27 cellular contexts compared by ENCODE assay signal in genomic region chr7:12239821-12240220, GRCh38. TPM values are rescaled to one million over a fixed set of nuclear protein-coding genes. Genes with fewer than 3 reads are reported as not detected.
A peak's percentile ranks its signal among the peaks of the same experiment; 100 is the strongest.
DNase-seq lines count a peak whose midpoint lies in the region; ATAC-seq, FAIRE-seq and TF ChIP-seq lines count a peak whose summit lies in the region.
"Had no signal": no experiment of that assay in that cellular context is flagged by ENCODE, and none has a peak within 500 bp of the region (broad histone marks: within the 10 kb centered on the region; RNA-seq: fewer than 3 reads in every experiment).

No MANE protein-coding gene starts in this region.

- peaks cover under 1% of the 10 kb centered on the region; the same call in 1 of the 3 replicates for H3K36me3 ChIP-seq in K562 (ENCODE audit: control insufficient read depth, insufficient read depth, low read length)
- H3K36me3 ChIP-seq in upper lobe of left lung = peaks cover 0 to 6% (median 0%) of the 10 kb centered on the region in 4 donors
- H3K36me3 ChIP-seq: adrenal gland had no signal

- no peak for TF ChIP-seq POLR2A in NB4 (IDR thresholded peaks at IDR 0.05; ENCODE audit: extremely low read depth, insufficient read length)
- no peak for TF ChIP-seq POLR2A in K562 (conservative IDR thresholded peaks at IDR 0.05)
- TF ChIP-seq POLR2A in upper lobe of left lung (IDR thresholded peaks at IDR 0.05) = no peak

- no peaks in the 10 kb centered on the region for H3K4me1 ChIP-seq in K562 (replicated peaks in 1 of 2; ENCODE audit: control insufficient read depth in 2 of 2, insufficient read depth in 2 of 2, low read length in 2 of 2)
- peaks cover 0 to 4% (median 0%) of the 10 kb centered on the region in 4 donors for H3K4me1 ChIP-seq in upper lobe of left lung
- H3K4me1 ChIP-seq: adrenal gland, heart left ventricle had no signal

- no peaks in the 10 kb centered on the region for H3K9me1 ChIP-seq in K562 (ENCODE audit: control insufficient read depth, insufficient read depth, low read length)

- POLR2A ChIA-PET in K562 (lab: Yijun Ruan, JAX) = no interaction called here

- peak overlapping the region; percentile 9 to 22 for H3K27ac Mint-ChIP-seq in natural killer cell
- H3K27ac Mint-ChIP-seq in natural killer cell treated with Interleukin-12 subunit alpha and Interleukin-12 subunit beta and Interleukin-15 and Interleukin-18, amount 100 ng/mL, for 72 hours = no peak overlapping the region
- H3K27ac Mint-ChIP-seq: activated CD8-positive, alpha-beta T cell treated with anti-CD3 and anti-CD28 coated beads for 36 hours; brain had no signal

- ATAC-seq in natural killer cell (no peak), K562 (no peak), upper lobe of left lung (ENCODE audit: low FRiP score in 2 of 2) (no peak)
- ATAC-seq in natural killer cell treated with Interleukin-12 subunit alpha and Interleukin-12 subunit beta and Interleukin-15 and Interleukin-18, amount 100 ng/mL, for 72 hours = no peak
- ATAC-seq: activated CD4-positive, CD25-positive, alpha-beta regulatory T cell treated with anti-CD3 and anti-CD28 coated beads, Interleukin-2, amount 50 U/mL, for 24 hours; activated CD8-positive, alpha-beta T cell treated with anti-CD3 and anti-CD28 coated beads for 36 hours; HCT116; heart left ventricle; SK-N-SH treated with all-trans-retinoic acid at 6 μM for 48 hours had no signal

- peaks cover 6 to 12% of the 10 kb centered on the region in 2 donors for H3K4me1 Mint-ChIP-seq in natural killer cell
- peaks cover 14 to 17% of the 10 kb centered on the region in 2 donors for H3K4me1 Mint-ChIP-seq in natural killer cell treated with Interleukin-12 subunit alpha and Interleukin-12 subunit beta and Interleukin-15 and Interleukin-18, amount 100 ng/mL, for 72 hours (ENCODE audit: low read depth in 2 of 2)
- H3K4me1 Mint-ChIP-seq: brain had no signal

- no peak for FAIRE-seq in K562 (lab: Jason Lieb, UNC)
- FAIRE-seq: D721Med had no signal

- BruUV-seq in K562 (replicated peaks; lab: Mats Ljungman, UMichigan) = no TSS peak

- peaks cover 9% of the 10 kb centered on the region for H3K36me3 Mint-ChIP-seq in natural killer cell
- H3K36me3 Mint-ChIP-seq in natural killer cell treated with Interleukin-12 subunit alpha and Interleukin-12 subunit beta and Interleukin-15 and Interleukin-18, amount 100 ng/mL, for 72 hours = peaks cover 12% of the 10 kb centered on the region

- DNase-seq in natural killer cell = no peak
- DNase-seq in natural killer cell treated with Interleukin-12 subunit alpha and Interleukin-12 subunit beta and Interleukin-15 and Interleukin-18, amount 100 ng/mL, for 72 hours (ENCODE audit: low spot score) = no peak
- DNase-seq in NB4 (ENCODE audit: low read depth) = peak; percentile 44
- no peak for DNase-seq in K562 (ENCODE audit: extremely low read depth in 1 of 4, low spot score in 3 of 4)
- DNase-seq in stimulated activated CD4-positive, alpha-beta T cell treated with anti-CD3 and anti-CD28 coated beads, Interleukin-4, amount 100 ng/mL, for 1 hour = no peak
- DNase-seq in upper lobe of left lung = no peak
- no peak for DNase-seq in GM13976 (ENCODE audit: low spot score)
- no peak for DNase-seq in SW 1271 (lab: John Stamatoyannopoulos, UW)
- DNase-seq: ACHN; activated CD8-positive, alpha-beta T cell treated with anti-CD3 and anti-CD28 coated beads for 36 hours; activated gamma-delta T cell treated with Interleukin-2 at 50 U/mL for 16 hours; adrenal gland; C1 segment of cervical spinal cord; effector CD8-positive, alpha-beta T cell; EL; erythroblast; heart left ventricle; NCI-H1048; NCI-H1694 treated with DMSO at 0.1 percent for 48 hours; NCI-H526 treated with DMSO at 0.1 percent for 48 hours; nucleus accumbens; T1000 had no signal

- H3K9ac ChIP-seq in K562 (ENCODE audit: insufficient read depth in 1 of 2, low read depth in 2 of 2, low read length in 2 of 2) = no peak overlapping the region

- WGBS in K562 (ENCODE audit: insufficient coverage, low coverage, missing lambda C conversion rate) = 24% methylated on average over 4 of the region's 4 CpGs
- WGBS in upper lobe of left lung, 2 donors = 64% methylated on average over 4 of the region's 4 CpGs

- H3K27me3 ChIP-seq in K562 (ENCODE audit: control insufficient read depth in 2 of 2, insufficient read depth in 2 of 2, low read length in 2 of 2) = no peaks in the 10 kb centered on the region
- H3K27me3 ChIP-seq in upper lobe of left lung = no peaks in the 10 kb centered on the region
- H3K27me3 ChIP-seq: adrenal gland, heart left ventricle had no signal

- CTCF ChIA-PET in K562 (lab: Yijun Ruan, JAX; ENCODE audit: low intra/inter-chr PET ratio) = interaction anchor here (0.7 kb wide), 1 partner anchor 40 kb away, joined by 3 read pairs; no protein-coding TSS in a partner anchor

- no peak overlapping the region for H3K4me2 ChIP-seq in K562 (ENCODE audit: insufficient read depth, low read length)

- H3K4me3 ChIP-seq in NB4 (ENCODE audit: low read depth, low read length) = no peak overlapping the region
- no peak overlapping the region for H3K4me3 ChIP-seq in K562
- H3K4me3 ChIP-seq in upper lobe of left lung = no peak overlapping the region
- H3K4me3 ChIP-seq: adrenal gland, heart left ventricle had no signal

- no peak overlapping the region for H2AFZ ChIP-seq in K562 (ENCODE audit: low read depth, low read length)

- H3K9me3 Mint-ChIP-seq in natural killer cell = no peaks in the 10 kb centered on the region
- no peaks in the 10 kb centered on the region for H3K9me3 Mint-ChIP-seq in natural killer cell treated with Interleukin-12 subunit alpha and Interleukin-12 subunit beta and Interleukin-15 and Interleukin-18, amount 100 ng/mL, for 72 hours

- TF ChIP-seq EP300 in K562 (IDR thresholded peaks at IDR 0.05; ENCODE audit: low read length) = no peak
- TF ChIP-seq EP300 in upper lobe of left lung (IDR thresholded peaks at IDR 0.05) = no peak

- H3K27me3 Mint-ChIP-seq in natural killer cell (ENCODE audit: low read depth in 2 of 2) = no peaks in the 10 kb centered on the region
- H3K27me3 Mint-ChIP-seq in natural killer cell treated with Interleukin-12 subunit alpha and Interleukin-12 subunit beta and Interleukin-15 and Interleukin-18, amount 100 ng/mL, for 72 hours = no peaks in the 10 kb centered on the region
- H3K27me3 Mint-ChIP-seq: activated CD8-positive, alpha-beta T cell treated with anti-CD3 and anti-CD28 coated beads for 36 hours; brain had no signal

- no peak for TF ChIP-seq RAD21 in K562 (CRISPR knock-in tag; conservative IDR thresholded peaks at IDR 0.05 in 1 of 2, IDR thresholded peaks at IDR 0.05 in 1 of 2)

- intact Hi-C loops in natural killer cell (cut with micrococcal nuclease) (no loop called here), K562 (cut with micrococcal nuclease) (no loop called here)

- H3K27ac ChIP-seq in K562 (ENCODE audit: extremely low read depth, low read depth, low read length) (no peak overlapping the region), upper lobe of left lung (no peak overlapping the region)
- H3K27ac ChIP-seq: adrenal gland, heart left ventricle had no signal

- TF ChIP-seq CTCF in natural killer cell (IDR thresholded peaks at IDR 0.05) = no peak
- TF ChIP-seq CTCF in NB4 (IDR thresholded peaks at IDR 0.05; ENCODE audit: low read depth, low read length) = no peak
- no peak for TF ChIP-seq CTCF in K562 (IDR thresholded peaks at IDR 0.05 in 2 of 3, conservative IDR thresholded peaks at IDR 0.05 in 1 of 3; ENCODE audit: insufficient read depth in 2 of 3, low read depth in 1 of 3, low read length in 3 of 3)
- TF ChIP-seq CTCF in upper lobe of left lung (IDR thresholded peaks at IDR 0.05) = no peak
- TF ChIP-seq CTCF in GM13976 (IDR thresholded peaks at IDR 0.05; ENCODE audit: borderline replicate concordance, control extremely low read depth, extremely low read depth, insufficient read depth, missing control alignments) = no peak

- H4K20me1 ChIP-seq in K562 (replicated peaks; ENCODE audit: control insufficient read depth, insufficient read depth, low read length) = no peaks in the 10 kb centered on the region

- no peak overlapping the region for H3K4me3 Mint-ChIP-seq in natural killer cell
- no peak overlapping the region for H3K4me3 Mint-ChIP-seq in natural killer cell treated with Interleukin-12 subunit alpha and Interleukin-12 subunit beta and Interleukin-15 and Interleukin-18, amount 100 ng/mL, for 72 hours
- H3K4me3 Mint-ChIP-seq: activated CD8-positive, alpha-beta T cell treated with anti-CD3 and anti-CD28 coated beads for 36 hours; brain had no signal

- in situ Hi-C loops in K562 (cut with MboI) = no loop called here
- in situ Hi-C loops in GM13976 (cut with MboI; ENCODE audit: low sequenced_read_pairs, unreplicated experiment) = no loop called here

- H3K9me3 ChIP-seq in K562 (replicated peaks; ENCODE audit: control insufficient read depth, insufficient read depth, low read depth, low read length) (no peaks in the 10 kb centered on the region), upper lobe of left lung (no peaks in the 10 kb centered on the region)
- H3K9me3 ChIP-seq: adrenal gland had no signal

- H3K79me2 ChIP-seq in K562 (ENCODE audit: control insufficient read depth, insufficient read depth, low read length) = no peaks in the 10 kb centered on the region

TF ChIP-seq in K562, 482 proteins besides CTCF, POLR2A, EP300 and RAD21 (continues in another document):
- peak; percentile 56; the same call in 1 of the 2 replicates for TF ChIP-seq SPI1 (IDR thresholded peaks at IDR 0.05; ENCODE audit: borderline replicate concordance, low read depth, low read length)

RNA-seq across cellular contexts. Expression of gene TMEM106B, which starts 28.7 kb away (rescaled TPM):
- 10 to 100 TPM; 18.6 to 28.5 (median 20.4) TPM for total RNA-seq in natural killer cell
- 10 to 100 TPM; 14.9 to 20.6 TPM for total RNA-seq in natural killer cell treated with Interleukin-12 subunit alpha and Interleukin-12 subunit beta and Interleukin-15 and Interleukin-18, amount 100 ng/mL, for 72 hours
- 13.2 and 34.3 TPM in 2 replicates for total RNA-seq in K562 (2011; cell fraction: chromatin; rRNA removed; ENCODE audit: low replicate concordance)
- 13.0 TPM in 2 replicates for total RNA-seq in K562 (2011; cell fraction: nucleolus; rRNA removed)
- 23.2 and 56.3 TPM in 2 replicates for total RNA-seq in K562 (2011; cell fraction: nucleoplasm; rRNA removed)
- total RNA-seq in K562 (2014; rRNA removed) = 12.9 and 15.7 TPM in 2 replicates
- 25.9 and 30.1 TPM in 2 replicates for total RNA-seq in K562 (2014; rRNA removed; fragmentation: Illumina TruSeq; extraction: Trizol)
- 21.6 and 22.2 TPM in 2 replicates for total RNA-seq in K562 (2015; rRNA removed; fragmentation: Illumina TruSeq; extraction: Trizol)
- total RNA-seq in K562 (2021) = 18.7 and 20.7 TPM in 2 replicates
- 27.4 and 30.4 TPM in 2 replicates for polyA plus RNA-seq in K562 (2011; rRNA removed)
- 6.9 and 13.5 TPM in 2 replicates for polyA plus RNA-seq in K562 (2011; cell fraction: cytosol; rRNA removed)
- 7.5 and 12.3 TPM in 2 replicates for polyA plus RNA-seq in K562 (2011; cell fraction: nucleus; rRNA removed)
- polyA plus RNA-seq in K562 (2012) = 12.8 and 20.1 TPM in 2 replicates
- polyA plus RNA-seq in K562 (2014; fragmentation: Illumina TruSeq; extraction: Trizol) = 15.8 and 20.5 TPM in 2 replicates
- polyA plus RNA-seq in K562 (2014; fragmentation: Nextera tagmentation; extraction: Ambion mirVana) = 1 to 10 TPM; 8.6 to 8.9 TPM
- polyA plus RNA-seq in K562 (2014; rRNA removed) = 10.3 and 13.2 TPM in 2 replicates
- polyA minus RNA-seq in K562 (2011; rRNA and poly(A)+ RNA removed) = 41.3 and 54.9 TPM in 2 replicates
- 23.1 and 29.0 TPM in 2 replicates for polyA minus RNA-seq in K562 (2011; cell fraction: cytosol; rRNA and poly(A)+ RNA removed)
- 12.9 and 22.5 TPM in 2 replicates for polyA minus RNA-seq in K562 (2011; cell fraction: nucleus; rRNA and poly(A)+ RNA removed)
- total RNA-seq in upper lobe of left lung = 10 to 100 TPM in 5 of 6 donors, 1 to 10 TPM in 1; 6.3 to 46.2 (median 31.9) TPM

Comparison
In these comparisons a context has a peak if more than half of its experiments do, and no peak if none do; other contexts are left out.
1. H3K27ac Mint-ChIP-seq: peak in natural killer cell (2 of 2); none in natural killer cell treated with Interleukin-12 subunit alpha and Interleukin-12 subunit beta and Interleukin-15 and Interleukin-18, amount 100 ng/mL, for 72 hours (0 of 2).